30 cellular contexts compared by ENCODE assay signal in the genomic region with DNA sequence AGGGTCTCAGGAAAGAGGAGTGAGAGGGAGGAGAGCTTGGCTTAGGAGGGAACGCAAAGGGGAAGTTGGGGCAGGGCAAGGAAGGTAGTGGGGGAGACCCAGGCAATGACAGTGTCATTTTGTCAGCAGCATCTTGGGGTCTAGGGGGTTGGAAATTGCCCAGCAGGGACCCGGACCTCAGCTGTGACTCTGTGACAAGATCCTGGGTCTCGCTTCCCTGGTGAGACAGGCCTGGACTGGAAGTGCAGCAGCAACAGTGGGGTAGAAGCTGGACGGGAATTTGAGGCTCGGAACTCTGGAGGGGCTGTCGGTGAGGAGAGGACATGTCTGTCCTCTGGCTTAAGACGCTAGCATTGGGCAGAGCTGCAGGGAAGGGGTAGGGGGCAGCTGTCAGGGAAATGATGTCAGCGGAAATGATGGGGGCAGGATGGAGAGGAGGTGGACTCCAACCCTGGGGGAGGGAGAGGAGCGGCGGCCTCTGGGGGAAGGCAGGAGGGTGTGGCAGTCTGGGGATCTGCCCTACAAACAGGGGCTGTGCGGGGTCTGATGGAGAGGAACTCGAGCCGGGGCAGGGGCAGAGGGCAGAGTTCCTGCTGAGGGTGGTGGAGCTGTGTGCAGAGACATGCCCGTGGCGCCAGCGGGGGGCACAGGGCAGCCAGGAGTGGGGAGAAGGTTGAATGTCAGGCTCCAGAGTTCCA. TPM values are rescaled to one million over a fixed set of nuclear protein-coding genes. Genes with fewer than 3 reads are reported as not detected.
DNase-seq lines count a peak whose midpoint lies in the region; ATAC-seq and TF ChIP-seq lines count a peak whose summit lies in the region.
"Had no signal": no experiment of that assay in that cellular context is flagged by ENCODE, and none has a peak within 500 bp of the region (broad histone marks: within the 10 kb centered on the region; RNA-seq: fewer than 3 reads in every experiment).

No MANE protein-coding gene starts in this region.

- peak in 1 of 4 donors; percentile 0 for ATAC-seq in right lobe of liver
- no peak for ATAC-seq in HG02678 (IDR thresholded peaks at IDR 0.05; ENCODE audit: unreplicated experiment)
- ATAC-seq: activated CD4-positive, CD25-positive, alpha-beta regulatory T cell treated with anti-CD3 and anti-CD28 coated beads, Interleukin-2, amount 50 U/mL, for 24 hours; effector memory CD8-positive, alpha-beta T cell; PC-3; T-helper 17 cell had no signal

- H3K27ac Mint-ChIP-seq in CD14-positive monocyte: peak overlapping the region; percentile 15 to 81 (median 44)
- H3K27ac Mint-ChIP-seq: CD4-positive, alpha-beta T cell; effector memory CD8-positive, alpha-beta T cell; IgD-negative memory B cell; T-helper 17 cell had no signal

- H3K4me1 Mint-ChIP-seq in CD14-positive monocyte: peaks cover 42% of the 10 kb centered on the region

- DNase-seq in DMS53 (lab: John Stamatoyannopoulos, UW) (peak; percentile 17), DMS53 treated with DMSO at 0.1 percent for 48 hours (lab: John Stamatoyannopoulos, UW; ENCODE audit: unreplicated experiment) (no peak), CD14-positive monocyte (ENCODE audit: low spot score) (no peak), SHP77 treated with DMSO at 0.1 percent for 48 hours (lab: John Stamatoyannopoulos, UW) (peak; percentile 7), right lobe of liver (peak in 2 of 3 donors; percentile 46 to 51), NCI-H1092 treated with DMSO at 0.1 percent for 48 hours (lab: John Stamatoyannopoulos, UW) (no peak), HCEC 1CT (no peak)
- DNase-seq: activated CD4-positive, alpha-beta T cell treated with anti-CD3 and anti-CD28 coated beads, Interleukin-2, amount 50 U/mL, for 48 hours; activated naive CD4-positive, alpha-beta T cell treated with anti-CD3 and anti-CD28 coated beads, Interleukin-2, amount 50 U/mL, for 16 hours; amygdala; CD4-positive, alpha-beta T cell; effector memory CD8-positive, alpha-beta T cell; EL; GM23248; head of caudate nucleus; NCI-H1436; NCI-H2081 treated with DMSO at 0.1 percent for 48 hours; NCI-H446; PC-3; sigmoid colon; stimulated activated CD4-positive, alpha-beta T cell treated with anti-CD3 and anti-CD28 coated beads, Interleukin-15, amount 100 ng/mL, for 24 hours; stomach; T-helper 17 cell; thyroid gland had no signal

- no peaks in the 10 kb centered on the region for H3K9me3 ChIP-seq in right lobe of liver
- H3K9me3 ChIP-seq: sigmoid colon, SJSA1, stomach, thyroid gland had no signal

- H3K4me1 ChIP-seq in right lobe of liver: peaks cover 0 to 33% (median 8%) of the 10 kb centered on the region in 4 donors
- H3K4me1 ChIP-seq: sigmoid colon, SJSA1 had no signal

- peak overlapping the region in 1 of 3 donors; percentile 59 for H3K27ac ChIP-seq in right lobe of liver
- H3K27ac ChIP-seq: 22Rv1, GM23248, sigmoid colon, SJSA1, stomach, thyroid gland had no signal

- intact Hi-C loops in CD14-positive monocyte (cut with micrococcal nuclease) (no loop called here), right lobe of liver (cut with DNase I) (no loop called here)

- H3K27me3 ChIP-seq in right lobe of liver: no peaks in the 10 kb centered on the region
- H3K27me3 ChIP-seq: SJSA1, thyroid gland had no signal

- H3K4me3 Mint-ChIP-seq in CD14-positive monocyte: peak overlapping the region in 1 of 2 donors; percentile 37
- H3K4me3 Mint-ChIP-seq: CD4-positive, alpha-beta T cell; effector memory CD8-positive, alpha-beta T cell; T-helper 17 cell had no signal

- 56% methylated on average over 12 of the region's 16 CpGs for WGBS in right lobe of liver (ENCODE audit: insufficient coverage, low coverage, low lambda C conversion rate, missing lambda C conversion rate)

- no peak for TF ChIP-seq POLR2A in right lobe of liver (IDR thresholded peaks at IDR 0.05)

- no peak for TF ChIP-seq CTCF in CD14-positive monocyte (IDR thresholded peaks at IDR 0.05)
- TF ChIP-seq CTCF in right lobe of liver (IDR thresholded peaks at IDR 0.05): no peak

- H3K36me3 ChIP-seq in right lobe of liver: peaks cover 0 to 61% (median 34%) of the 10 kb centered on the region in 4 donors
- H3K36me3 ChIP-seq: sigmoid colon, SJSA1, thyroid gland had no signal

- H3K36me3 Mint-ChIP-seq in CD14-positive monocyte: peaks cover 95 to 100% of the 10 kb centered on the region in 2 donors

- H3K9me3 Mint-ChIP-seq in CD14-positive monocyte: peaks cover 0 to 6% (median 1%) of the 10 kb centered on the region in 7 donors
- H3K9me3 Mint-ChIP-seq: CD4-positive, alpha-beta T cell; effector memory CD8-positive, alpha-beta T cell; IgD-negative memory B cell had no signal

- peaks cover 3 to 6% (median 4%) of the 10 kb centered on the region in 3 donors for H3K27me3 Mint-ChIP-seq in CD14-positive monocyte (ENCODE audit: low read depth in 3 of 3)

- H3K4me3 ChIP-seq in right lobe of liver: no peak overlapping the region
- H3K4me3 ChIP-seq: GM23248, sigmoid colon, SJSA1, stomach, thyroid gland had no signal

RNA-seq across cellular contexts. Expression of a gene that starts 12.3 kb away (rescaled TPM):
- 100 to 1,000 TPM in 1 of 2 donors, 10 to 100 TPM in 1; 58.4 to 108 TPM for polyA plus RNA-seq in CD14-positive monocyte
- total RNA-seq in right lobe of liver: 100 to 1,000 TPM; 204 to 386 (median 363) TPM
- polyA plus RNA-seq: neural cell had no signal

RNA-seq across cellular contexts. Expression of a gene that starts 26.2 kb away (rescaled TPM):
- under 1 TPM in 1 of 2 donors, not detected in 1; 0.67 TPM for polyA plus RNA-seq in CD14-positive monocyte
- total RNA-seq in right lobe of liver: under 1 TPM in 1 of 6 experiments, not detected in 5; 0.12 TPM
- total RNA-seq: CD4-positive, alpha-beta T cell; GM23248; sigmoid colon; SJSA1; stomach; T-helper 17 cell had no signal
- polyA plus RNA-seq: GM23248, IgD-negative memory B cell, neural cell had no signal

RNA-seq across cellular contexts. Expression of a gene that starts 51.3 kb away (rescaled TPM):
- polyA plus RNA-seq in CD14-positive monocyte: 1 to 10 TPM in 1 of 2 donors, under 1 TPM in 1; 0.06 to 1.2 TPM
- 1 to 10 TPM in 5 of 6 experiments, under 1 TPM in 1; 0.86 to 3.0 (median 2.1) TPM for total RNA-seq in right lobe of liver
- total RNA-seq: GM23248, T-helper 17 cell had no signal

Comparison
In these comparisons a context has a peak if more than half of its experiments do, and no peak if none do; other contexts are left out.
1. DNase-seq: peak in DMS53 (single experiment), SHP77 treated with DMSO at 0.1 percent for 48 hours (single experiment) and right lobe of liver (2 of 3); none in DMS53 treated with DMSO at 0.1 percent for 48 hours (single experiment), CD14-positive monocyte (single experiment), NCI-H1092 treated with DMSO at 0.1 percent for 48 hours (single experiment) and HCEC 1CT (single experiment).